ENCODE assay signal across 21 cellular contexts in the genomic region with DNA sequence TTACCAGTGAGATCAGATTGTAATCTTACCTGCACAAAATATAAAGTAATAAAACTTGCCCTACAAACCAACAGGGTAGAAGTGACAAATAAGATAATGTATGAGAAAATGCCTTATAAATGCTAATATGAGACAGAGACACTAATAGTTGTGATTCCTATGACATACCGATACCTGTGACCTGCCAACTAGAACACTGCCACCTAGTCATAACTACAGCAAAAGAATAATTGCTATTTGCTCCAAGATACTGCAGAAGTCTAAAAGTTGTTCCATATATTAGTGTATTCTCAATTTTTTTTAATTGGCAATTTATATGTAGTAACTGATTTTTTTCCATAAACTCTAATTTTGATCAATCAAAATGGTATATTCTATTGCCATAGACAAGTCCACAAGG. TPM values are rescaled to one million over a fixed set of nuclear protein-coding genes. Genes with fewer than 3 reads are reported as not detected.
"Had no signal": no experiment of that assay in that cellular context is flagged by ENCODE, and none has a peak within 500 bp of the region (broad histone marks: within the 10 kb centered on the region; RNA-seq: fewer than 3 reads in every experiment).

No MANE protein-coding gene starts in this region.

- H3K4me3 ChIP-seq: esophagus squamous epithelium, right atrium auricular region, stomach, thoracic aorta, transverse colon had no signal

- ATAC-seq: natural killer cell had no signal

- H3K4me1 ChIP-seq: esophagus squamous epithelium, stomach had no signal

- H3K27me3 ChIP-seq: esophagus squamous epithelium, right atrium auricular region, stomach, transverse colon had no signal

- H3K27ac ChIP-seq: esophagus squamous epithelium, right atrium auricular region, stomach, thoracic aorta, transverse colon had no signal

- DNase-seq: effector memory CD4-positive, alpha-beta T cell; esophagus squamous epithelium; foreskin fibroblast; left colon; natural killer cell; posterior cingulate gyrus; small intestine; stimulated activated CD4-positive, alpha-beta T cell treated with anti-CD3 and anti-CD28 coated beads, Interleukin-12 subunit alpha, Interleukin-12 subunit beta, amount 100 ng/mL, for 4 hours; stimulated activated naive CD4-positive, alpha-beta T cell; stomach; substantia nigra; transverse colon had no signal

- H3K9me3 ChIP-seq: esophagus squamous epithelium, right atrium auricular region, stomach, thoracic aorta, transverse colon had no signal

RNA-seq across cellular contexts. Expression of a gene that starts 25.3 kb away (rescaled TPM):
- total RNA-seq: epithelial cell of proximal tubule, left colon, myocyte, neural crest cell, osteocyte, transverse colon had no signal
- polyA plus RNA-seq: stomach had no signal

RNA-seq across cellular contexts. Expression of a gene that starts 54.8 kb away (rescaled TPM):
- total RNA-seq: epithelial cell of proximal tubule, kidney epithelial cell, mesothelial cell of epicardium, myocyte, natural killer cell, neural crest cell, pulmonary artery endothelial cell had no signal
